ENCODE assay signal across 28 cellular contexts in genomic region chr9:11551106-11551505, GRCh38.
"Had no signal": no experiment of that assay in that cellular context is flagged by ENCODE, and none has a peak within 500 bp of the region (broad histone marks: within the 10 kb centered on the region; RNA-seq: fewer than 3 reads in every experiment).

No MANE protein-coding gene starts in this region.

- H3K4me1 ChIP-seq: colonic mucosa had no signal

- FAIRE-seq: RCC 7860, TTC549 had no signal

- H3K27ac ChIP-seq: brain microvascular endothelial cell, colonic mucosa, SK-N-MC, VCaP had no signal

- DNase-seq: activated CD4-positive, alpha-beta memory T cell treated with anti-CD3 and anti-CD28 coated beads for 36 hours; activated CD4-positive, alpha-beta T cell treated with anti-CD3 and anti-CD28 coated beads, Interleukin-2, amount 10 ng/mL, durations not matched to agents 7 days and 5 days; activated CD4-positive, CD25-positive, alpha-beta regulatory T cell; activated gamma-delta T cell treated with Interleukin-2 at 50 U/mL for 16 hours; activated naive CD4-positive, alpha-beta T cell treated with anti-CD3 and anti-CD28 coated beads, Interleukin-2, amount 10 ng/mL, durations not matched to agents 7 days and 5 days; activated naive CD8-positive, alpha-beta T cell treated with anti-CD3 and anti-CD28 coated beads for 36 hours; activated T-cell treated with anti-CD3 and anti-CD28 coated beads for 4 hours; activated T-cell treated with anti-CD3 and anti-CD28 coated beads, Interleukin-2, amount 50 U/mL, for 72 hours; brain microvascular endothelial cell; cerebellar nuclear complex; colonic mucosa; NCI-H1048; NCI-H146; NCI-H187 treated with DMSO at 0.1 percent for 48 hours; NCI-H2081 treated with DMSO at 0.1 percent for 48 hours; NCI-H2171; NCI-H2227 treated with DMSO at 0.1 percent for 48 hours; NCI-H526 treated with DMSO at 0.1 percent for 48 hours; NCI-H82; NK-92 treated with Interleukin-12 subunit alpha and Interleukin-12 subunit beta, amount 100 ng/mL, for 24 hours; SIG-M5; T-cell; T-helper 2 cell; T1000 had no signal

- H3K4me3 ChIP-seq: colonic mucosa, SK-N-MC had no signal

- H3K27me3 ChIP-seq: brain microvascular endothelial cell, colonic mucosa had no signal

- H3K9me3 ChIP-seq: colonic mucosa had no signal

- H3K36me3 ChIP-seq: brain microvascular endothelial cell, colonic mucosa had no signal

- ATAC-seq: activated T-cell treated with anti-CD3 and anti-CD28 coated beads, Interleukin-2, amount 50 U/mL, for 72 hours; T-cell had no signal
